Comparison of ENCODE assay signal across 8 cellular contexts in the genomic region with DNA sequence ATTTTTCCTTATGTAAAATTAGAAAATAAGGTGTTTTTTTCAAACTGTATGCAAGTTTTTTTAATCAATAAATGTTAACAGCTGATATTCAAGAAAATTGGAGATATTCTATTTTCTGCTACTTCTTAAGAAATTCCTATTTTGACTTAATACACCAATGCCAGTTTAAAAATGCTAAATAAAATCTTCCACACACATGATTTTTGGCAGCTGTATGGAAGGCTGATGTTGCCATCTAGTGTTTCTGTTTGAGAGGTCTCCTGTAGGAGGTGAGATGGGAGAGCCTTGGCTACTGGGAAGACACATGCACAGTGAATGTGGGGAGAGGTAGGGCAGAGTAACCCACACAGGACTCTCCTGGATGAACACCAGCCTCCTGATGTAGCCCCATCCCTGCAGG. TPM values are rescaled to one million over a fixed set of nuclear protein-coding genes. Genes with fewer than 3 reads are reported as not detected.
DNase-seq lines count a peak whose midpoint lies in the region; ATAC-seq and TF ChIP-seq lines count a peak whose summit lies in the region.

No MANE protein-coding gene starts in this region.

- BruUV-seq in A673 (replicated peaks; lab: Mats Ljungman, UMichigan): no TSS peak

- CTCF ChIA-PET in A673 (lab: Charles Lee): no interaction called here

- intact Hi-C loops in A673 (cut with micrococcal nuclease; ENCODE audit: unreplicated experiment): loop anchor here (2.0 kb wide), 2 partner anchors 96 to 114 kb away; no protein-coding TSS in a partner anchor
- intact Hi-C loops in head of caudate nucleus (cut with DNase I): loop anchor here (5.0 kb wide), 1 partner anchor 115 kb away; no protein-coding TSS in a partner anchor

- H3K4me3 ChIP-seq in A673 (ENCODE audit: low read depth, low read length, poor library complexity, severe bottlenecking) (no peak overlapping the region), retinal pigment epithelial cell (ENCODE audit: low read length) (no peak overlapping the region)

- ATAC-seq in HG02571 (IDR thresholded peaks at IDR 0.05; ENCODE audit: unreplicated experiment): peak; percentile 68

- POLR2A ChIA-PET in A673 (lab: Charles Lee; ENCODE audit: low non-redundant PET): no interaction called here

- H3K36me3 ChIP-seq in A673 (ENCODE audit: insufficient read depth, low read length, poor library complexity, severe bottlenecking): no peaks in the 10 kb centered on the region

- no peak overlapping the region for H3K27ac ChIP-seq in A673 (ENCODE audit: low read depth, low read length, poor library complexity, severe bottlenecking)

- peaks cover 38% of the 10 kb centered on the region for H3K27me3 ChIP-seq in A673 (replicated peaks; ENCODE audit: insufficient read depth, low read depth, low read length, poor library complexity)

- no peaks in the 10 kb centered on the region for H3K4me1 ChIP-seq in A673 (ENCODE audit: insufficient read depth, low read length, poor library complexity, severe bottlenecking)

- peak; percentile 45 for DNase-seq in A673 (ENCODE audit: low spot score)
- peak; percentile 35 for DNase-seq in GM03348 (ENCODE audit: low spot score)
- peak; percentile 10 for DNase-seq in NCI-H345 (lab: John Stamatoyannopoulos, UW)
- DNase-seq in activated T-cell treated with anti-CD3 and anti-CD28 coated beads for 24 hours (ENCODE audit: low read depth): peak; percentile 19
- peak in 23 of 42 donors; percentile 7 to 71 (median 36) for DNase-seq in head of caudate nucleus
- DNase-seq in retinal pigment epithelial cell (ENCODE audit: low read depth): peak; percentile 5
- no peak for DNase-seq in cortex of kidney (lab: John Stamatoyannopoulos, UW)

- no peaks in the 10 kb centered on the region for H3K9me3 ChIP-seq in A673 (ENCODE audit: low read depth, low read length, poor library complexity, severe bottlenecking)

- TF ChIP-seq CTCF in A673 (conservative IDR thresholded peaks at IDR 0.05; ENCODE audit: low read depth, low read length): peak; percentile 57
- TF ChIP-seq CTCF in retinal pigment epithelial cell (conservative IDR thresholded peaks at IDR 0.05; ENCODE audit: low read depth, low read length): peak; percentile 57

RNA-seq across cellular contexts. Expression of a gene that starts 29.2 kb away (rescaled TPM):
- total RNA-seq in A673 (2021): not detected in 2 replicates

RNA-seq across cellular contexts. Expression of a gene that starts 49.2 kb away (rescaled TPM):
- total RNA-seq in A673 (2021): not detected in 2 replicates
